ENCODE assay signal across 25 cellular contexts in the genomic region with DNA sequence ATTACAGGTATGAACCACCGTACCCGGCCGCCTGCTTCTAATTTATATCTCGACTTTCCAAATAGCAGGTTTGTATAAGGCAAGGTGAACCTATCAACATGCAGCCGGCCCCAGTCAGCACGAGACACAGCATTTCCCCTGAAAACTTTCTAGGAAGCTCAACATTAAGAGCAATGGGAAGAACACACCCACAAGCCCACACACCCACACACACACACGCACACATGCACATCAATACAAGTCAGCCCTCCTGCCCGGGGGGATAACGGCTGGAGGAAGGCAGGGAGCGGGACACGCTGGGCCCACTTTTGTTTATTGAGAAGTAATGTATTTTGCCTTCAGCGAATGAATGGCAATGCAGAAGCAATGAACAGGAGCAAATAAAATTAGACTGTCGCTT.
A peak's percentile ranks its signal among the peaks of the same experiment; 100 is the strongest.
DNase-seq lines count a peak whose midpoint lies in the region; ATAC-seq and TF ChIP-seq lines count a peak whose summit lies in the region.
"Had no signal": no experiment of that assay in that cellular context is flagged by ENCODE, and none has a peak within 500 bp of the region (broad histone marks: within the 10 kb centered on the region; RNA-seq: fewer than 3 reads in every experiment).

No MANE protein-coding gene starts in this region.

- H3K9me3 ChIP-seq in SK-N-MC (ENCODE audit: low read depth, low read length) (no peaks in the 10 kb centered on the region), upper lobe of right lung (no peaks in the 10 kb centered on the region)

- no peaks in the 10 kb centered on the region for H3K9me3 Mint-ChIP-seq in osteocyte (ENCODE audit: unreplicated experiment)
- H3K9me3 Mint-ChIP-seq: H9 had no signal

- ATAC-seq in upper lobe of right lung (no peak), GM18511 (IDR thresholded peaks at IDR 0.05; ENCODE audit: unreplicated experiment) (no peak), GM18519 (IDR thresholded peaks at IDR 0.05; ENCODE audit: low FRiP score, unreplicated experiment) (no peak)
- ATAC-seq: GM12878, SK-N-SH treated with all-trans-retinoic acid at 6 μM for 48 hours had no signal

- H3K4me3 ChIP-seq in SK-N-MC (peak overlapping the region; percentile 32), upper lobe of right lung (no peak overlapping the region)
- H3K4me3 ChIP-seq: GM12878, GM23248 had no signal

- TF ChIP-seq CTCF in osteocyte (IDR thresholded peaks at IDR 0.05) (no peak), upper lobe of right lung (IDR thresholded peaks at IDR 0.05) (no peak)

- H3K4me1 ChIP-seq in upper lobe of right lung: no peaks in the 10 kb centered on the region

- H3K27me3 ChIP-seq in upper lobe of right lung: no peaks in the 10 kb centered on the region

- peaks cover 6% of the 10 kb centered on the region for H3K27me3 Mint-ChIP-seq in osteocyte (ENCODE audit: unreplicated experiment)

- intact Hi-C loops in upper lobe of right lung (cut with DNase I): no loop called here

- DNase-seq in activated effector memory CD4-positive, alpha-beta T cell treated with anti-CD3 and anti-CD28 coated beads, Interleukin-2, amount 50 U/mL, for 16 hours: peak; percentile 36
- no peak for DNase-seq in activated effector memory CD4-positive, alpha-beta T cell treated with Interleukin-2 at 50 U/mL for 16 hours
- DNase-seq in SK-N-MC (ENCODE audit: low read depth, low spot score) (no peak), osteocyte (ENCODE audit: extremely low spot score, unreplicated experiment) (peak; percentile 65), upper lobe of right lung (peak; percentile 29), occipital lobe (lab: John Stamatoyannopoulos, UW) (no peak)
- DNase-seq: CD4-positive, CD25-positive, alpha-beta regulatory T cell; DMS 273 treated with DMSO at 0.1 percent for 48 hours; DMS79 treated with DMSO at 0.1 percent for 48 hours; GM23248; H9; KBM-7; NCI-H1105; NCI-H146; NCI-H2029 treated with DMSO at 0.1 percent for 48 hours; NCI-H2171; NCI-H345; NCI-H524 treated with DMSO at 0.1 percent for 48 hours; SIG-M5 had no signal

- H3K27ac Mint-ChIP-seq in osteocyte (ENCODE audit: unreplicated experiment): no peak overlapping the region
- H3K27ac Mint-ChIP-seq: CD4-positive, CD25-positive, alpha-beta regulatory T cell; H9 had no signal

- no peaks in the 10 kb centered on the region for H3K4me1 Mint-ChIP-seq in osteocyte (ENCODE audit: unreplicated experiment)
- H3K4me1 Mint-ChIP-seq: CD4-positive, CD25-positive, alpha-beta regulatory T cell had no signal

- H3K4me3 Mint-ChIP-seq in osteocyte (ENCODE audit: unreplicated experiment): no peak overlapping the region
- H3K4me3 Mint-ChIP-seq: CD4-positive, CD25-positive, alpha-beta regulatory T cell; H9 had no signal

- H3K27ac ChIP-seq in SK-N-MC (peak overlapping the region; percentile 81), upper lobe of right lung (no peak overlapping the region)
- H3K27ac ChIP-seq: GM23248, HL-60, RWPE1 had no signal

- no peak overlapping the region for H3K9ac ChIP-seq in SK-N-MC (ENCODE audit: insufficient read length)
- H3K9ac ChIP-seq: GM23248 had no signal

- H3K36me3 ChIP-seq in SK-N-MC (ENCODE audit: insufficient read depth, low read length): no peaks in the 10 kb centered on the region
- H3K36me3 ChIP-seq in upper lobe of right lung: no peaks in the 10 kb centered on the region

- H3K36me3 Mint-ChIP-seq in osteocyte (ENCODE audit: unreplicated experiment): no peaks in the 10 kb centered on the region
- H3K36me3 Mint-ChIP-seq: CD4-positive, CD25-positive, alpha-beta regulatory T cell had no signal

Comparison
In these comparisons a context has a peak if more than half of its experiments do, and no peak if none do; other contexts are left out.
1. DNase-seq: peak in activated effector memory CD4-positive, alpha-beta T cell treated with anti-CD3 and anti-CD28 coated beads, Interleukin-2, amount 50 U/mL, for 16 hours (single experiment), osteocyte (single experiment) and upper lobe of right lung (single experiment); none in activated effector memory CD4-positive, alpha-beta T cell treated with Interleukin-2 at 50 U/mL for 16 hours (single experiment), SK-N-MC (single experiment) and occipital lobe (single experiment).